Comparison of ENCODE assay signal across 8 cellular contexts in the genomic region with DNA sequence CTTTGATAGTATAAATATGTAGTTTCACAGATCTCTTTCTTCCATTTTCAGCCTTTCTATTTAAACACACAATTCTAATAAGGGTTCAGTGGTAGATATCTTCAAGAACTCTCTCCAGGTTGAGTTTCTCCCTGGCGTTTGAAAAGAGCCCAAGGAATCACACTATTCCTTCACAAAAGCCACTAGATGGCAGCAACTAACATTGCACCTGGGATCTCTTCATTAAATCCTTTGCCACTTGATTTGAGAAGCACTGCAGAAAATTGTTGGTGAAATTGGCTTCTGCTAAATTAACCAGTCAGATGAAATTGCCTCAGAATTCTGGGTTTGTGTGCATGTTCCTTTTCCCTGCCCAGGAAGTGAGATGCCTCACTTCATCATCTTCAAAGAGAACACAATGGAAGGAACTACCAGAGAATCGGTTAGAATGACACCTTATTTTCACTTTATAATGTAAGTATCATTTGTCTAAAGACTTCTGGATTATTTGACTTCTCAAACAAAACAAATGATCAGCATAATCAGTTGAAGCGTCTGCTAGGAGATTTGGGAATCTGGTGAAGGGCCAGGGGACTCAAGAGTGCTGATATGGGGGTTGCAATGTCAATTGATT. TPM values are rescaled to one million over a fixed set of nuclear protein-coding genes. Genes with fewer than 3 reads are reported as not detected.
DNase-seq lines count a peak whose midpoint lies in the region; ATAC-seq and TF ChIP-seq lines count a peak whose summit lies in the region.

No MANE protein-coding gene starts in this region.

- no peak overlapping the region for H2AFZ ChIP-seq in OCI-LY7 (ENCODE audit: low read length)

- H3K9me2 ChIP-seq in OCI-LY7 (ENCODE audit: insufficient read depth, low read length): no peaks in the 10 kb centered on the region

- no peaks in the 10 kb centered on the region for H3K9me3 ChIP-seq in OCI-LY7 (ENCODE audit: low read length)

- DNase-seq in DMS 273 (lab: John Stamatoyannopoulos, UW; ENCODE audit: unreplicated experiment): peak; percentile 77
- DNase-seq in KBM-7: peak; percentile 38
- peak; percentile 67 for DNase-seq in OCI-LY7 (ENCODE audit: low spot score)
- peak; percentile 15 for DNase-seq in fibroblast of gingiva (ENCODE audit: low read depth)
- DNase-seq in osteocyte (ENCODE audit: extremely low spot score, unreplicated experiment): no peak
- no peak for DNase-seq in posterior vena cava (ENCODE audit: low spot score)
- DNase-seq in immature natural killer cell: no peak

- H4K20me1 ChIP-seq in OCI-LY7 (ENCODE audit: insufficient read depth, low read length): no peaks in the 10 kb centered on the region

- CTCF ChIA-PET in OCI-LY7 (lab: Charles Lee; ENCODE audit: unreplicated experiment): no interaction called here

- H3K36me3 Mint-ChIP-seq in osteocyte (ENCODE audit: unreplicated experiment) (no peaks in the 10 kb centered on the region), immature natural killer cell (no peaks in the 10 kb centered on the region)

- no peak overlapping the region for H3K27ac ChIP-seq in OCI-LY7 (ENCODE audit: low read depth, low read length, poor library complexity, severe bottlenecking)

- peak overlapping the region; percentile 66; the same call in 1 of the 2 replicates for H3K4me2 ChIP-seq in OCI-LY7 (ENCODE audit: low read length)

- no peaks in the 10 kb centered on the region for H3K36me3 ChIP-seq in OCI-LY7 (ENCODE audit: insufficient read depth, low read length)

- no peaks in the 10 kb centered on the region for H3K79me2 ChIP-seq in OCI-LY7 (ENCODE audit: insufficient read depth, low read depth, low read length)

- TF ChIP-seq CTCF in OCI-LY7 (conservative IDR thresholded peaks at IDR 0.05; ENCODE audit: low read length) (peak; percentile 92), osteocyte (IDR thresholded peaks at IDR 0.05) (peak; percentile 70)

- H3K4me3 ChIP-seq in OCI-LY7 (ENCODE audit: low read depth, low read length, poor library complexity, severe bottlenecking): no peak overlapping the region

- H3K4me3 Mint-ChIP-seq in osteocyte (ENCODE audit: unreplicated experiment) (no peak overlapping the region), immature natural killer cell (no peak overlapping the region)

- BruUV-seq in OCI-LY7 (replicated peaks; lab: Mats Ljungman, UMichigan): no TSS peak

- no peak overlapping the region for H3K27ac Mint-ChIP-seq in osteocyte (ENCODE audit: unreplicated experiment)
- H3K27ac Mint-ChIP-seq in immature natural killer cell: no peak overlapping the region

- no peaks in the 10 kb centered on the region for H3K9me3 Mint-ChIP-seq in osteocyte (ENCODE audit: unreplicated experiment)
- H3K9me3 Mint-ChIP-seq in immature natural killer cell: no peaks in the 10 kb centered on the region

- ATAC-seq in HG03439 (IDR thresholded peaks at IDR 0.05; ENCODE audit: unreplicated experiment): no peak

- POLR2A ChIA-PET in OCI-LY7 (lab: Charles Lee): interaction anchor here (2.0 kb wide), 1 partner anchor 22 kb away, joined by 11 read pairs; no protein-coding TSS in a partner anchor

- no peaks in the 10 kb centered on the region for H3K4me1 Mint-ChIP-seq in osteocyte (ENCODE audit: unreplicated experiment)
- H3K4me1 Mint-ChIP-seq in immature natural killer cell: no peaks in the 10 kb centered on the region

- H3K4me1 ChIP-seq in OCI-LY7 (ENCODE audit: insufficient read depth, low read length, poor library complexity, severe bottlenecking): peaks cover 28% of the 10 kb centered on the region

- in situ Hi-C loops in KBM-7 (cut with MboI; ENCODE audit: low pct_unique_long_range_greater_than_20kb, low sequenced_read_pairs): loop anchor here (25.0 kb wide), 1 partner anchor 575 kb away; no protein-coding TSS in a partner anchor

- intact Hi-C loops in OCI-LY7 (cut with micrococcal nuclease; ENCODE audit: unreplicated experiment): loop anchor here (2.0 kb wide), 1 partner anchor 586 kb away; no protein-coding TSS in a partner anchor
- intact Hi-C loops in posterior vena cava (cut with DNase I): loop anchor here in 1 of 2 donors (10.0 kb wide), 1 partner anchor 588 kb away; no protein-coding TSS in a partner anchor

- H3K27me3 Mint-ChIP-seq in osteocyte (ENCODE audit: unreplicated experiment) (peaks cover 2% of the 10 kb centered on the region), immature natural killer cell (ENCODE audit: low read depth in 3 of 3) (peaks cover 0 to 3% (median 0%) of the 10 kb centered on the region in 3 donors)

RNA-seq across cellular contexts. Expression of gene CCDC198, which starts 6.8 kb away (rescaled TPM):
- not detected in 2 replicates for total RNA-seq in OCI-LY7 (2014; rRNA removed; shearing (Covaris generic))
- total RNA-seq in OCI-LY7 (2022) (not detected in 2 replicates), osteocyte (not detected in 2 replicates), posterior vena cava (not detected)
- not detected for polyA plus RNA-seq in immature natural killer cell

Comparison
In these comparisons a context has a peak if more than half of its experiments do, and no peak if none do; other contexts are left out.
1. DNase-seq: peak in DMS 273 (single experiment), KBM-7 (single experiment), OCI-LY7 (single experiment) and fibroblast of gingiva (single experiment); none in osteocyte (single experiment), posterior vena cava (single experiment) and immature natural killer cell (0 of 3).